In genomic region chr10:13161267-13162012, GRCh38 we compare ENCODE assay signal across 1 cellular context.
TF ChIP-seq lines count a peak whose summit lies in the region.

TSS of gene MCM10 (plus strand) at chr10:13161558. CDS start at chr10:13164203, 2,645 bp downstream.

TF ChIP-seq in WTC11, 78 proteins besides CTCF, POLR2A, EP300 and RAD21 (continued from another document):
- no peak for TF ChIP-seq MLX (CRISPR knock-in tag; IDR thresholded peaks at IDR 0.05)
- no peak for TF ChIP-seq ATF2 (CRISPR knock-in tag; IDR thresholded peaks at IDR 0.05; ENCODE audit: borderline replicate concordance, low read depth)
- TF ChIP-seq FOXP4 (CRISPR knock-in tag; IDR thresholded peaks at IDR 0.05), result 0 out of 2 replicates have a peak, but pooled peaks have one; percentile 45
- TF ChIP-seq ZNF532 (CRISPR knock-in tag; IDR thresholded peaks at IDR 0.05; ENCODE audit: borderline replicate concordance), result no peak
- peak; percentile 96 for TF ChIP-seq FOXP1 (CRISPR knock-in tag; IDR thresholded peaks at IDR 0.05; ENCODE audit: borderline replicate concordance)
- peak; percentile 91; the same call in 1 of the 2 replicates for TF ChIP-seq NFE2L1 (CRISPR knock-in tag; IDR thresholded peaks at IDR 0.05)
- TF ChIP-seq FOXK1 (CRISPR knock-in tag; IDR thresholded peaks at IDR 0.05), result peak; percentile 89
- peak; percentile 92; the same call in 1 of the 2 replicates for TF ChIP-seq ARID4B (CRISPR knock-in tag; IDR thresholded peaks at IDR 0.05; ENCODE audit: borderline replicate concordance)
- peak; percentile 85 for TF ChIP-seq ZBTB43 (CRISPR knock-in tag; IDR thresholded peaks at IDR 0.05)
- no peak for TF ChIP-seq TP53 (CRISPR knock-in tag; IDR thresholded peaks at IDR 0.05)
- TF ChIP-seq CREB1 (CRISPR knock-in tag; IDR thresholded peaks at IDR 0.05), result 0 out of 2 replicates have a peak, but pooled peaks have one; percentile 36
- peak; percentile 93 for TF ChIP-seq E2F4 (CRISPR knock-in tag; IDR thresholded peaks at IDR 0.05; ENCODE audit: borderline replicate concordance, low read depth)
